ENCODE assay signal across 22 cellular contexts in the genomic region with DNA sequence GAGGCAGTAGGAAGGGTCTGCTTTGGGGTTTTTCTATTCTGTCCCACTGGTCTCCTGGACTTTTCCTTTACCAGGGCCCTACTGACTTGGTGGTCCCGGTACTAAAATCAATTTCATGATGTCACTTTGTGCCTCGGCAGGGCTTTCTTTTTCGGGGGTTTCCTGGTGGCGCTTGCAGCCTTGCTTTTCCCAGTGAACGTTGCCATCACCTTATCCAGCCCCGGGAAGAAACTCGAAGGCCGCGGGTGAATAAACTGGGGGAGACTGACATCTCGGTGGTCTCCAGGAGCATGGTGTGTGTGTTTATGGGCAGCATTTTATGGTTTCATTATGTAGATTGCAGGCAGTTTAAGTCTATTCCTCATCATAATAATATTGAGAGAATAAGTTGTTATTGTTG.
A peak's percentile ranks its signal among the peaks of the same experiment; 100 is the strongest.
DNase-seq lines count a peak whose midpoint lies in the region; ATAC-seq, FAIRE-seq and TF ChIP-seq lines count a peak whose summit lies in the region.
"Had no signal": no experiment of that assay in that cellular context is flagged by ENCODE, and none has a peak within 500 bp of the region (broad histone marks: within the 10 kb centered on the region; RNA-seq: fewer than 3 reads in every experiment).

No MANE protein-coding gene starts in this region.

- DNase-seq in cardiac septum (ENCODE audit: low spot score): peak; percentile 39
- no peak for DNase-seq in Right ventricle myocardium inferior (ENCODE audit: missing footprints)
- no peak for DNase-seq in endothelial cell (ENCODE audit: low spot score)
- DNase-seq in ovary: peak; percentile 0 to 21 (median 8)
- no peak for DNase-seq in D721Med (ENCODE audit: insufficient read length, low spot score)
- DNase-seq: DMS79, HFFc6, Kasumi-1, MG63, NCI-H1092, NCI-H1436 treated with DMSO at 0.1 percent for 48 hours, NCI-H2029, NCI-H2171, NCI-H526, PC-9 had no signal

- H3K4me3 ChIP-seq in ovary: no peak overlapping the region
- H3K4me3 ChIP-seq: A549, BLaER1, MG63, PC-9, SJCRH30 had no signal

- no peak for TF ChIP-seq POLR2A in ovary (IDR thresholded peaks at IDR 0.05)

- H3K9me3 Mint-ChIP-seq in endothelial cell (ENCODE audit: unreplicated experiment): no peaks in the 10 kb centered on the region
- H3K9me3 Mint-ChIP-seq: CD8-positive, alpha-beta memory T cell; HFFc6 had no signal

- H3K27ac ChIP-seq in ovary: no peak overlapping the region
- H3K27ac ChIP-seq: A549, BLaER1, HL-60, PC-9, SJCRH30 had no signal

- 77 to 84% (median 78%) methylated on average over 10 of the region's 10 CpGs for whole genome bisulfite sequencing in ovary, 3 donors

- H3K4me1 ChIP-seq in ovary (ENCODE audit: insufficient read depth): peaks cover 7% of the 10 kb centered on the region
- H3K4me1 ChIP-seq: A549 had no signal

- H3K9me3 ChIP-seq in ovary: no peaks in the 10 kb centered on the region
- H3K9me3 ChIP-seq: A549, BLaER1, MG63, SJCRH30 had no signal

- no peaks in the 10 kb centered on the region for H3K27me3 ChIP-seq in ovary
- H3K27me3 ChIP-seq: BLaER1, MG63 had no signal

- H3K36me3 Mint-ChIP-seq in endothelial cell (ENCODE audit: low read depth, unreplicated experiment): peaks cover 8% of the 10 kb centered on the region
- H3K36me3 Mint-ChIP-seq: CD8-positive, alpha-beta memory T cell had no signal

- intact Hi-C loops in cardiac septum (cut with DNase I) (loop anchor here (5.0 kb wide), 1 partner anchor 332 kb away; no protein-coding TSS in a partner anchor), Right ventricle myocardium inferior (cut with DNase I) (loop anchor here (5.0 kb wide), 2 partner anchors 82 to 222 kb away; a partner anchor contains a TSS), ovary (cut with DNase I) (loop anchor here in 3 of 4 donors (5.0 to 10.0 kb wide), 4 partner anchors 104 to 334 kb away; a partner anchor contains a TSS)

- no peak for TF ChIP-seq CTCF in endothelial cell (IDR thresholded peaks at IDR 0.05; ENCODE audit: unreplicated experiment)
- no peak for TF ChIP-seq CTCF in ovary (IDR thresholded peaks at IDR 0.05)
- TF ChIP-seq CTCF in D721Med (IDR thresholded peaks at IDR 0.05; ENCODE audit: insufficient read depth, missing control alignments): no peak

- peaks cover 18% of the 10 kb centered on the region for H3K4me1 Mint-ChIP-seq in endothelial cell (ENCODE audit: unreplicated experiment)

- no peak for TF ChIP-seq EP300 in ovary (IDR thresholded peaks at IDR 0.05)

- no peaks in the 10 kb centered on the region for H3K36me3 ChIP-seq in ovary
- H3K36me3 ChIP-seq: BLaER1, MG63, SJCRH30 had no signal

- peaks cover 10% of the 10 kb centered on the region for H3K27me3 Mint-ChIP-seq in endothelial cell (ENCODE audit: unreplicated experiment)

- H3K27ac Mint-ChIP-seq in endothelial cell (ENCODE audit: unreplicated experiment): no peak overlapping the region
- H3K27ac Mint-ChIP-seq: HFFc6 had no signal

- H3K4me3 Mint-ChIP-seq in endothelial cell (ENCODE audit: unreplicated experiment): peak overlapping the region; percentile 25
- H3K4me3 Mint-ChIP-seq: CD8-positive, alpha-beta memory T cell; HFFc6 had no signal

- no peak for ATAC-seq in Right ventricle myocardium inferior
- no peak for ATAC-seq in HG03460 (IDR thresholded peaks at IDR 0.05; ENCODE audit: unreplicated experiment)
- ATAC-seq in HG03139 (IDR thresholded peaks at IDR 0.05; ENCODE audit: unreplicated experiment): no peak
- ATAC-seq: A549 had no signal

- no peak for FAIRE-seq in D721Med (lab: Jason Lieb, UNC)
- FAIRE-seq: A549 had no signal

Comparison
In these comparisons a context has a peak if more than half of its experiments do, and no peak if none do; other contexts are left out.
1. DNase-seq: peak in cardiac septum (single experiment) and ovary (5 of 5); none in Right ventricle myocardium inferior (single experiment), endothelial cell (single experiment) and D721Med (single experiment).